28 cellular contexts compared by ENCODE assay signal in genomic region chr12:130925616-130926015, GRCh38. TPM values are rescaled to one million over a fixed set of nuclear protein-coding genes. Genes with fewer than 3 reads are reported as not detected.
DNase-seq lines count a peak whose midpoint lies in the region; ATAC-seq and TF ChIP-seq lines count a peak whose summit lies in the region.
"Had no signal": no experiment of that assay in that cellular context is flagged by ENCODE, and none has a peak within 500 bp of the region (broad histone marks: within the 10 kb centered on the region; RNA-seq: fewer than 3 reads in every experiment).

No MANE protein-coding gene starts in this region.

- no peaks in the 10 kb centered on the region for H3K9me3 Mint-ChIP-seq in CD4-positive, alpha-beta T cell
- H3K9me3 Mint-ChIP-seq: natural killer cell had no signal

- no peak overlapping the region for H3K27ac ChIP-seq in CD4-positive, alpha-beta T cell (ENCODE audit: low read depth, low read length)
- H3K27ac ChIP-seq: A549, C4-2B, SJCRH30, skin epidermis, tibial artery had no signal

- no peak for TF ChIP-seq CTCF in CD4-positive, alpha-beta T cell (IDR thresholded peaks at IDR 0.05)

- no peaks in the 10 kb centered on the region for H3K36me3 Mint-ChIP-seq in CD4-positive, alpha-beta T cell (ENCODE audit: low read depth)
- H3K36me3 Mint-ChIP-seq: brain, natural killer cell had no signal

- H3K4me3 Mint-ChIP-seq in CD4-positive, alpha-beta T cell: no peak overlapping the region
- H3K4me3 Mint-ChIP-seq: brain; dendritic cell treated with granulocyte-macrophage colony-stimulating factor and Interleukin-4, amounts not matched to agents 40 ng/mL and 50 ng/mL, for 4 days; natural killer cell; T-helper 17 cell had no signal

- intact Hi-C loops in sciatic nerve (cut with DNase I): no loop called here
- intact Hi-C loops in CD4-positive, alpha-beta T cell (cut with DNase I, micrococcal nuclease): no loop called here

- peak; percentile 21 for DNase-seq in A172 (ENCODE audit: low spot score)
- DNase-seq in RPMI7951 (ENCODE audit: low read depth): peak; percentile 9
- DNase-seq in globus pallidus (ENCODE audit: low spot score): peak; percentile 30
- no peak for DNase-seq in sciatic nerve (ENCODE audit: low spot score)
- DNase-seq in NK-92 (lab: John Stamatoyannopoulos, UW; ENCODE audit: unreplicated experiment): no peak
- no peak for DNase-seq in CD4-positive, alpha-beta T cell
- DNase-seq: activated CD4-positive, alpha-beta T cell treated with anti-CD3 and anti-CD28 coated beads, Interleukin-2, amount 50 U/mL, for 1 hour; activated effector memory CD4-positive, alpha-beta T cell treated with anti-CD3 and anti-CD28 coated beads, Interleukin-2, amount 50 U/mL, for 16 hours; GOT3; mesendoderm; natural killer cell; NCI-H2029; NCI-H226; NCI-H82; stimulated activated naive CD4-positive, alpha-beta T cell; T-helper 17 cell; tibial artery had no signal

- POLR2A ChIA-PET in CD4-positive, alpha-beta T cell (lab: Charles Lee): no interaction called here

- no peak overlapping the region for H3K27ac Mint-ChIP-seq in CD4-positive, alpha-beta T cell
- H3K27ac Mint-ChIP-seq: dendritic cell treated with granulocyte-macrophage colony-stimulating factor and Interleukin-4, amounts not matched to agents 40 ng/mL and 50 ng/mL, for 4 days; natural killer cell; T-helper 17 cell had no signal

- no peaks in the 10 kb centered on the region for H3K9me3 ChIP-seq in CD4-positive, alpha-beta T cell (ENCODE audit: control insufficient read depth, low read length)
- H3K9me3 ChIP-seq: SJCRH30 had no signal

- no peaks in the 10 kb centered on the region for H3K4me1 Mint-ChIP-seq in CD4-positive, alpha-beta T cell (ENCODE audit: low read depth)
- H3K4me1 Mint-ChIP-seq: natural killer cell had no signal

- peaks cover 62% of the 10 kb centered on the region for H3K27me3 Mint-ChIP-seq in CD4-positive, alpha-beta T cell

- peaks cover 11% of the 10 kb centered on the region for H3K27me3 ChIP-seq in CD4-positive, alpha-beta T cell (ENCODE audit: control insufficient read depth, insufficient read depth, low read length)
- H3K27me3 ChIP-seq: SJCRH30 had no signal

- CTCF ChIA-PET in CD4-positive, alpha-beta T cell (lab: Charles Lee): no interaction called here

- ATAC-seq in sciatic nerve (peak; percentile 45), GM18498 (IDR thresholded peaks at IDR 0.05; ENCODE audit: unreplicated experiment) (no peak), GM21367 (IDR thresholded peaks at IDR 0.05; ENCODE audit: unreplicated experiment) (no peak)
- ATAC-seq in CD4-positive, alpha-beta T cell (ENCODE audit: poor library complexity): no peak
- ATAC-seq: A549, gastroesophageal sphincter, K562, natural killer cell, T-helper 17 cell had no signal

RNA-seq across cellular contexts. Expression of gene ADGRD1, which starts 28.1 kb away (rescaled TPM):
- total RNA-seq in A172 (2014; rRNA removed; shearing (Covaris generic)): 0.52 and 0.81 TPM in 2 replicates
- not detected in 2 replicates for total RNA-seq in RPMI7951 (2014; rRNA removed; shearing (Covaris generic))
- 224 TPM for total RNA-seq in sciatic nerve
- total RNA-seq in CD4-positive, alpha-beta T cell: under 1 TPM in 1 of 2 experiments, not detected in 1; 0.22 TPM
- total RNA-seq: endothelial cell of umbilical vein had no signal

RNA-seq across cellular contexts. Expression of gene RAN, which starts 53.8 kb away (rescaled TPM):
- 719 and 793 TPM in 2 replicates for total RNA-seq in A172 (2014; rRNA removed; shearing (Covaris generic))
- 717 and 1,052 TPM in 2 replicates for total RNA-seq in RPMI7951 (2014; rRNA removed; shearing (Covaris generic))
- total RNA-seq in sciatic nerve: 223 TPM
- total RNA-seq in CD4-positive, alpha-beta T cell: 100 to 1,000 TPM; 278 to 302 TPM

Comparison
In these comparisons a context has a peak if more than half of its experiments do, and no peak if none do; other contexts are left out.
1. DNase-seq: peak in A172 (single experiment), RPMI7951 (single experiment) and globus pallidus (single experiment); none in sciatic nerve (single experiment), NK-92 (single experiment) and CD4-positive, alpha-beta T cell (0 of 10).
2. RNA of gene ADGRD1, which starts 28.1 kb away (total RNA-seq): 224 TPM in sciatic nerve (single experiment); 0.52 to 0.81 TPM in A172, 0.22 TPM in CD4-positive, alpha-beta T cell and not detected in RPMI7951; every median in the first group is over 100 times any median in the second.